ENCODE assay signal across 33 cellular contexts in the genomic region with DNA sequence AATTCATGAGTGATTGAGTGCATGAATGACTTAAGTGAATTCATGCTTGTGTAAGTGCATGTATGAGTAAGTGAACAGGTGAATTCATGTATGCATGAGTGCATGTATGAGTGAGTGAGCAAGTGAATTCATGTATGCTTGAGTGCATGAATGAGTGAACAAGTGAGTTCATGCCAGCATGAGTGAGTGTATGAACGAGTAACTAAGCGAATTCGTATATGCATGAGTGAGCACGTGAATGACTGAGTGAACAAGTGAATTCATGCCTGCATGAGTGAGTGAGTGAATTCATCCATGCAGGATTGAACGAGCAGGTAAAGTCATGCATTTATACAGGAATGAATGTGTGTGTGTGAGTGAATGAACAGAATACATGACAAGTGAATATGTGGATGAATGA.
"Had no signal": no experiment of that assay in that cellular context is flagged by ENCODE, and none has a peak within 500 bp of the region (broad histone marks: within the 10 kb centered on the region; RNA-seq: fewer than 3 reads in every experiment).

No MANE protein-coding gene starts in this region.

- DNase-seq: Karpas-422, Kasumi-1, KG1, MG63, MM.1S, MV-4-11, NCI-H1048, NCI-H1092, NCI-H1092 treated with DMSO at 0.1 percent for 48 hours, NCI-H1105, NCI-H1105 treated with DMSO at 0.1 percent for 48 hours, NCI-H1417, NCI-H1417 treated with DMSO at 0.1 percent for 48 hours, NCI-H1436, NCI-H1436 treated with DMSO at 0.1 percent for 48 hours, NCI-H146, NCI-H1694, NCI-H1694 treated with DMSO at 0.1 percent for 48 hours, NCI-H187, NCI-H187 treated with DMSO at 0.1 percent for 48 hours, NCI-H1930, NCI-H2029, NCI-H2029 treated with DMSO at 0.1 percent for 48 hours, NCI-H2081, NCI-H2081 treated with DMSO at 0.1 percent for 48 hours, NCI-H2107, NCI-H2171, NCI-H2227 treated with DMSO at 0.1 percent for 48 hours, NCI-H226, NCI-H345, NCI-H446, NCI-H446 treated with DMSO at 0.1 percent for 48 hours had no signal

- H3K27me3 ChIP-seq: MG63 had no signal

- H3K36me3 ChIP-seq: MG63 had no signal

- H3K27ac ChIP-seq: KMS-11 had no signal

- H3K4me3 ChIP-seq: MG63 had no signal
